In the genomic region with DNA sequence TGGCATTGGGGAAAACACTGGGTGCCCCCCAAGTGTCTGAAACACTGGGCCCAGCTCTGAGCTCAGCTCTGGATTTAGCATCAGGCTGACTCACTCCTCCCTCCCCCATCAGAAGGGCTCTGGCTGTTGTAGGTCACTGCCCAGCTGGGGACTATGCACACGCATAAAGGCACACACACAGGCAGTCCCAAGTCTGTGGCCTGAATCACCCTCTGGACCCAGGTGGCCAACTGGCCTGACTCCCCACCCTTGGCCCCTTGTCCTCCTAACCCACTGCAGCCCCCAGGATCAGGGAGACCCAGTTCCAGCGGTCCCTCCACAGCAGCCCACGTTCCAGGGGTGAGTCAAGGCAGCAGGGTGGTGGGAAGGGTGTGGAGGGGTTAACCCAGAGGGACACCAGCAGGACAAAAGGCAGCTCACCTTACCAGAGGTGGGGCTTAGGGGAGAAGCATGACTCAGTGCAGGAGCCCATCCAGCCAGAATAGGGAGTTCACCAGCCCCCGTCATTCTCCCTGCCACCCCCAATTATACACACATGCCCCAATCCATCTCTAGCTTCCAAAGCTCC, we compare ENCODE assay signal across 10 cellular contexts. TPM values are rescaled to one million over a fixed set of nuclear protein-coding genes. Genes with fewer than 3 reads are reported as not detected.
A peak's percentile ranks its signal among the peaks of the same experiment; 100 is the strongest.
DNase-seq lines count a peak whose midpoint lies in the region; ATAC-seq and TF ChIP-seq lines count a peak whose summit lies in the region.
"Had no signal": no experiment of that assay in that cellular context is flagged by ENCODE, and none has a peak within 500 bp of the region (broad histone marks: within the 10 kb centered on the region; RNA-seq: fewer than 3 reads in every experiment).

No MANE protein-coding gene starts in this region.

- WGBS in right lobe of liver (ENCODE audit: insufficient coverage, low coverage, low lambda C conversion rate, missing lambda C conversion rate): 0% methylated on average over 1 of the region's 4 CpGs

- peaks cover 0 to 20% (median 6%) of the 10 kb centered on the region in 4 donors for H3K4me1 ChIP-seq in right lobe of liver
- H3K4me1 ChIP-seq: Caco-2 had no signal

- no peak for TF ChIP-seq POLR2A in right lobe of liver (IDR thresholded peaks at IDR 0.05)

- intact Hi-C loops in right lobe of liver (cut with DNase I): no loop called here

- H3K27me3 ChIP-seq in right lobe of liver: no peaks in the 10 kb centered on the region

- H3K4me1 Mint-ChIP-seq in effector memory CD8-positive, alpha-beta T cell (ENCODE audit: low read depth in 2 of 2): peaks cover 34 to 35% of the 10 kb centered on the region in 2 donors

- no peaks in the 10 kb centered on the region for H3K9me3 Mint-ChIP-seq in effector memory CD8-positive, alpha-beta T cell

- H3K27me3 Mint-ChIP-seq in effector memory CD8-positive, alpha-beta T cell: no peaks in the 10 kb centered on the region

- H3K9me3 ChIP-seq in right lobe of liver: no peaks in the 10 kb centered on the region
- H3K9me3 ChIP-seq: Caco-2 had no signal

- H3K36me3 Mint-ChIP-seq in effector memory CD8-positive, alpha-beta T cell (ENCODE audit: insufficient read depth): peaks cover 29% of the 10 kb centered on the region

- ATAC-seq in effector memory CD8-positive, alpha-beta T cell (replicated peaks): no peak
- ATAC-seq in right lobe of liver: peak; percentile 16 to 78 (median 38)
- ATAC-seq in GM19455 (IDR thresholded peaks at IDR 0.05; ENCODE audit: unreplicated experiment): no peak
- ATAC-seq in HG03520 (IDR thresholded peaks at IDR 0.05; ENCODE audit: unreplicated experiment): no peak

- peaks cover 0 to 4% (median 0%) of the 10 kb centered on the region in 4 donors for H3K36me3 ChIP-seq in right lobe of liver

- no peak overlapping the region for H3K4me3 ChIP-seq in right lobe of liver

- no peak overlapping the region for H3K4me3 Mint-ChIP-seq in effector memory CD8-positive, alpha-beta T cell

- DNase-seq in AG08395 (ENCODE audit: low spot score) (peak; percentile 85), MV-4-11 (lab: John Stamatoyannopoulos, UW) (peak; percentile 69), right lobe of liver (peak in 1 of 3 donors; percentile 47), KG1 (lab: John Stamatoyannopoulos, UW) (no peak), GOT3 (lab: John Stamatoyannopoulos, UW) (no peak)
- no peak for DNase-seq in effector memory CD8-positive, alpha-beta T cell
- DNase-seq: Caco-2, NCI-H774 had no signal

- no peak overlapping the region for H3K27ac ChIP-seq in right lobe of liver

- H3K27ac Mint-ChIP-seq in effector memory CD8-positive, alpha-beta T cell: peak overlapping the region; percentile 51 to 73

- TF ChIP-seq CTCF in right lobe of liver (IDR thresholded peaks at IDR 0.05): no peak

RNA-seq across cellular contexts. Expression of gene MYO18A, which starts 47.0 kb away (rescaled TPM):
- 10 to 100 TPM; 50.1 to 98.2 (median 81.8) TPM for total RNA-seq in right lobe of liver

Comparison
In these comparisons a context has a peak if more than half of its experiments do, and no peak if none do; other contexts are left out.
1. DNase-seq: peak in AG08395 (single experiment) and MV-4-11 (single experiment); none in effector memory CD8-positive, alpha-beta T cell (0 of 3), KG1 (single experiment) and GOT3 (single experiment).
2. ATAC-seq: peak in right lobe of liver (4 of 4); none in effector memory CD8-positive, alpha-beta T cell (single experiment), GM19455 (single experiment) and HG03520 (single experiment).